Comparison of ENCODE assay signal across 2 cellular contexts in genomic region chr3:58534592-58535494, GRCh38.
TF ChIP-seq lines count a peak whose summit lies in the region.

No MANE protein-coding gene starts in this region.

TF ChIP-seq in K562, 482 proteins besides CTCF, POLR2A, EP300 and RAD21:
- TF ChIP-seq ZNF79 (CRISPR knock-in tag; IDR thresholded peaks at IDR 0.05; ENCODE audit: low read depth), result peak; percentile 71
- TF ChIP-seq NCOA2 (IDR thresholded peaks at IDR 0.05; ENCODE audit: partially characterized antibody in 2 of 2), result no peak
- no peak for TF ChIP-seq TRIM25 (IDR thresholded peaks at IDR 0.05; ENCODE audit: borderline replicate concordance)

TF ChIP-seq in HepG2, 621 proteins besides CTCF, POLR2A, EP300 and RAD21:
- TF ChIP-seq ZNF205 (CRISPR knock-in tag; IDR thresholded peaks at IDR 0.05) (no peak), E2F2 (CRISPR knock-in tag; IDR thresholded peaks at IDR 0.05; ENCODE audit: borderline replicate concordance) (no peak), ASH2L (IDR thresholded peaks at IDR 0.05; ENCODE audit: insufficient read length, low read depth, low read length) (no peak), CREB3 (CRISPR knock-in tag; IDR thresholded peaks at IDR 0.05) (no peak), ZNF121 (CRISPR knock-in tag; IDR thresholded peaks at IDR 0.05) (no peak), SP4 (CRISPR knock-in tag; IDR thresholded peaks at IDR 0.05) (no peak), ZNF253 (CRISPR knock-in tag; IDR thresholded peaks at IDR 0.05; ENCODE audit: borderline replicate concordance) (no peak), RARG (CRISPR knock-in tag; IDR thresholded peaks at IDR 0.05; ENCODE audit: low read depth) (no peak), HNF4G (IDR thresholded peaks at IDR 0.05; ENCODE audit: borderline replicate concordance, low read depth, low read length) (no peak), HNF4G (CRISPR knock-in tag; IDR thresholded peaks at IDR 0.05; ENCODE audit: borderline replicate concordance, low read depth) (no peak), SUZ12 (IDR thresholded peaks at IDR 0.05; ENCODE audit: low read depth, low read length) (no peak), SMARCC2 (IDR thresholded peaks at IDR 0.05) (no peak), RFX3 (CRISPR knock-in tag; IDR thresholded peaks at IDR 0.05) (no peak)
